ENCODE assay signal across 18 cellular contexts in genomic region chr2:159045545-159046454, GRCh38.
A peak's percentile ranks its signal among the peaks of the same experiment; 100 is the strongest.
DNase-seq lines count a peak whose midpoint lies in the region; TF ChIP-seq lines count a peak whose summit lies in the region.
"Had no signal": no experiment of that assay in that cellular context is flagged by ENCODE, and none has a peak within 500 bp of the region (broad histone marks: within the 10 kb centered on the region; RNA-seq: fewer than 3 reads in every experiment).

No MANE protein-coding gene starts in this region.

- peaks cover 25% of the 10 kb centered on the region for H3K9me3 Mint-ChIP-seq in nephron progenitor cell
- H3K9me3 Mint-ChIP-seq: activated naive CD4-positive, alpha-beta T cell treated with anti-CD3 and anti-CD28 coated beads, Interleukin-2, amount 50 U/mL, for 72 hours; stimulated activated naive B cell treated with anti-CD40 and anti-IgM and Interleukin-4, amounts not matched to agents 10 μg/mL and 1 μg/mL and 100 μg/mL, for 72 hours had no signal

- peaks cover 75% of the 10 kb centered on the region for H3K36me3 Mint-ChIP-seq in nephron progenitor cell (ENCODE audit: low read depth)
- H3K36me3 Mint-ChIP-seq: activated naive CD4-positive, alpha-beta T cell treated with anti-CD3 and anti-CD28 coated beads, Interleukin-2, amount 50 U/mL, for 72 hours; stimulated activated naive B cell treated with anti-CD40 and anti-IgM and Interleukin-4, amounts not matched to agents 10 μg/mL and 1 μg/mL and 100 μg/mL, for 72 hours had no signal

- H3K4me1 Mint-ChIP-seq in nephron progenitor cell, result peaks cover 57% of the 10 kb centered on the region
- H3K4me1 Mint-ChIP-seq: activated CD4-positive, alpha-beta T cell treated with anti-CD3 and anti-CD28 coated beads for 36 hours; B cell; stimulated activated naive B cell treated with anti-CD40 and anti-IgM and Interleukin-4, amounts not matched to agents 10 μg/mL and 1 μg/mL and 100 μg/mL, for 72 hours had no signal

- peak overlapping the region; percentile 65 for H3K27ac Mint-ChIP-seq in nephron progenitor cell
- H3K27ac Mint-ChIP-seq: activated CD4-positive, alpha-beta T cell treated with anti-CD3 and anti-CD28 coated beads for 36 hours; activated naive CD4-positive, alpha-beta T cell treated with anti-CD3 and anti-CD28 coated beads, Interleukin-2, amount 50 U/mL, for 72 hours; B cell; stimulated activated naive B cell treated with anti-CD40 and anti-IgM and Interleukin-4, amounts not matched to agents 10 μg/mL and 1 μg/mL and 100 μg/mL, for 72 hours had no signal

- no peaks in the 10 kb centered on the region for H3K36me3 ChIP-seq in SK-N-MC (ENCODE audit: insufficient read depth, low read length)
- H3K36me3 ChIP-seq: neutrophil, uterus had no signal

- no peak overlapping the region for H3K4me3 ChIP-seq in SK-N-MC
- H3K4me3 ChIP-seq: uterus had no signal

- no peaks in the 10 kb centered on the region for H3K9me3 ChIP-seq in SK-N-MC (ENCODE audit: low read depth, low read length)
- H3K9me3 ChIP-seq: neutrophil, uterus had no signal

- no peak overlapping the region for H3K4me3 Mint-ChIP-seq in nephron progenitor cell
- H3K4me3 Mint-ChIP-seq: activated CD4-positive, alpha-beta T cell treated with anti-CD3 and anti-CD28 coated beads for 36 hours; B cell; stimulated activated naive B cell treated with anti-CD40 and anti-IgM and Interleukin-4, amounts not matched to agents 10 μg/mL and 1 μg/mL and 100 μg/mL, for 72 hours had no signal

- TF ChIP-seq CTCF in nephron progenitor cell (IDR thresholded peaks at IDR 0.05), result no peak

- peaks cover 12% of the 10 kb centered on the region for H3K27me3 Mint-ChIP-seq in nephron progenitor cell (ENCODE audit: low read depth, poor library complexity)

- DNase-seq in HT-29 (ENCODE audit: low spot score) (peak; percentile 35), SK-N-MC (ENCODE audit: low read depth, low spot score) (no peak), dermis microvascular lymphatic vessel endothelial cell (ENCODE audit: low read depth in 2 of 2) (peak; percentile 28 to 33), nephron progenitor cell (no peak), NCI-H2107 (lab: John Stamatoyannopoulos, UW) (no peak), NCI-H345 treated with DMSO at 0.1 percent for 48 hours (lab: John Stamatoyannopoulos, UW; ENCODE audit: unreplicated experiment) (no peak), ecto neural progenitor cell (ENCODE audit: low spot score) (no peak), medulla oblongata (ENCODE audit: extremely low spot score) (no peak)
- DNase-seq: activated CD4-positive, alpha-beta T cell treated with anti-CD3 and anti-CD28 coated beads for 36 hours; DMS79; NCI-H1092; small intestine; stimulated activated naive B cell treated with anti-CD40 and anti-IgM and Interleukin-4, amounts not matched to agents 10 μg/mL and 1 μg/mL and 100 μg/mL, for 72 hours; T1000; uterus had no signal

- H3K9ac ChIP-seq in SK-N-MC (ENCODE audit: insufficient read length), result no peak overlapping the region

- 0 out of 2 replicates have a peak overlapping the region, but pooled peaks have one; percentile 1 for H3K27ac ChIP-seq in SK-N-MC
- H3K27ac ChIP-seq: neutrophil had no signal

Comparison
In these comparisons a context has a peak if more than half of its experiments do, and no peak if none do; other contexts are left out.
1. DNase-seq: peak in HT-29 (single experiment) and dermis microvascular lymphatic vessel endothelial cell (2 of 2); none in SK-N-MC (single experiment), nephron progenitor cell (single experiment), NCI-H2107 (single experiment), NCI-H345 treated with DMSO at 0.1 percent for 48 hours (single experiment), ecto neural progenitor cell (single experiment) and medulla oblongata (single experiment).